In genomic region chr3:78647735-78648134, GRCh38 we compare ENCODE assay signal across 25 cellular contexts.
A peak's percentile ranks its signal among the peaks of the same experiment; 100 is the strongest.
DNase-seq lines count a peak whose midpoint lies in the region; ATAC-seq, FAIRE-seq and TF ChIP-seq lines count a peak whose summit lies in the region.
"Had no signal": no experiment of that assay in that cellular context is flagged by ENCODE, and none has a peak within 500 bp of the region (broad histone marks: within the 10 kb centered on the region; RNA-seq: fewer than 3 reads in every experiment).

No MANE protein-coding gene starts in this region.

- H3K27me3 ChIP-seq in bronchial epithelial cell (ENCODE audit: control insufficient read depth, insufficient read depth, low read length): no peaks in the 10 kb centered on the region
- H3K27me3 ChIP-seq: ascending aorta, right atrium auricular region had no signal

- H3K27ac Mint-ChIP-seq in glutamatergic neuron (ENCODE audit: unreplicated experiment): no peak overlapping the region
- H3K27ac Mint-ChIP-seq: activated CD4-positive, alpha-beta memory T cell treated with anti-CD3 and anti-CD28 coated beads, Interleukin-2, amount 10 ng/mL, durations not matched to agents 7 days and 5 days; activated naive CD4-positive, alpha-beta T cell treated with anti-CD3 and anti-CD28 coated beads, Interleukin-2, amount 10 ng/mL, durations not matched to agents 7 days and 5 days; IgD-negative memory B cell had no signal

- H3K4me3 ChIP-seq in bronchial epithelial cell (ENCODE audit: low read depth, low read length): no peak overlapping the region
- H3K4me3 ChIP-seq: ascending aorta, coronary artery, left ventricle myocardium inferior, right atrium auricular region had no signal

- DNase-seq in AG08396 (ENCODE audit: low spot score) (peak; percentile 5), M059J (ENCODE audit: low read depth) (peak; percentile 10), bronchial epithelial cell (ENCODE audit: low read depth) (peak; percentile 75), glutamatergic neuron (no peak), urothelium cell line (ENCODE audit: low spot score) (no peak), GM12891 (ENCODE audit: insufficient read length, low spot score) (no peak), DMS 273 (lab: John Stamatoyannopoulos, UW; ENCODE audit: unreplicated experiment) (no peak), left cardiac atrium (no peak)
- DNase-seq: activated CD4-positive, alpha-beta memory T cell treated with anti-CD3 and anti-CD28 coated beads, Interleukin-2, amount 10 ng/mL, durations not matched to agents 7 days and 5 days; activated naive CD4-positive, alpha-beta T cell treated with anti-CD3 and anti-CD28 coated beads, Interleukin-2, amount 10 ng/mL, durations not matched to agents 7 days and 5 days; C1 segment of cervical spinal cord; DMS153; left ventricle myocardium inferior; NCI-H187; NCI-H526 treated with DMSO at 0.1 percent for 48 hours; nucleus accumbens; SHP77 treated with DMSO at 0.1 percent for 48 hours; substantia nigra; T-helper 2 cell; WERI-Rb-1 had no signal

- FAIRE-seq in bronchial epithelial cell (lab: Jason Lieb, UNC) (no peak), urothelium cell line (lab: Jason Lieb, UNC) (no peak), GM12891 (lab: Jason Lieb, UNC) (no peak)
- FAIRE-seq: endothelial cell of umbilical vein had no signal

- peaks cover 7% of the 10 kb centered on the region for H3K9me3 Mint-ChIP-seq in glutamatergic neuron (ENCODE audit: unreplicated experiment)
- H3K9me3 Mint-ChIP-seq: activated CD4-positive, alpha-beta memory T cell treated with anti-CD3 and anti-CD28 coated beads, Interleukin-2, amount 10 ng/mL, durations not matched to agents 7 days and 5 days; activated naive CD4-positive, alpha-beta T cell treated with anti-CD3 and anti-CD28 coated beads, Interleukin-2, amount 10 ng/mL, durations not matched to agents 7 days and 5 days had no signal

- intact Hi-C loops in left cardiac atrium (cut with DNase I): no loop called here

- no peak for TF ChIP-seq CTCF in bronchial epithelial cell (IDR thresholded peaks at IDR 0.05; ENCODE audit: insufficient read depth, low read length, severe bottlenecking)
- TF ChIP-seq CTCF in glutamatergic neuron (IDR thresholded peaks at IDR 0.05; ENCODE audit: partially characterized antibody, unreplicated experiment): no peak

- H3K36me3 ChIP-seq in bronchial epithelial cell (ENCODE audit: control insufficient read depth, insufficient read depth, low read length): no peaks in the 10 kb centered on the region
- H3K36me3 ChIP-seq: ascending aorta, left ventricle myocardium inferior, right atrium auricular region had no signal

- ATAC-seq in left cardiac atrium: no peak

- H3K4me1 Mint-ChIP-seq in glutamatergic neuron (ENCODE audit: low read depth, unreplicated experiment): peaks cover 42% of the 10 kb centered on the region
- H3K4me1 Mint-ChIP-seq: activated CD4-positive, alpha-beta memory T cell treated with anti-CD3 and anti-CD28 coated beads, Interleukin-2, amount 10 ng/mL, durations not matched to agents 7 days and 5 days; activated naive CD4-positive, alpha-beta T cell treated with anti-CD3 and anti-CD28 coated beads, Interleukin-2, amount 10 ng/mL, durations not matched to agents 7 days and 5 days; IgD-negative memory B cell had no signal

- no peaks in the 10 kb centered on the region for H3K36me3 Mint-ChIP-seq in glutamatergic neuron (ENCODE audit: unreplicated experiment)
- H3K36me3 Mint-ChIP-seq: activated naive CD4-positive, alpha-beta T cell treated with anti-CD3 and anti-CD28 coated beads, Interleukin-2, amount 10 ng/mL, durations not matched to agents 7 days and 5 days; IgD-negative memory B cell had no signal

- no peak for TF ChIP-seq POLR2A in GM12891 (IDR thresholded peaks at IDR 0.05; ENCODE audit: low read depth, low read length)

- peak overlapping the region; percentile 30 for H3K4me3 Mint-ChIP-seq in glutamatergic neuron (ENCODE audit: unreplicated experiment)
- H3K4me3 Mint-ChIP-seq: activated CD4-positive, alpha-beta memory T cell treated with anti-CD3 and anti-CD28 coated beads, Interleukin-2, amount 10 ng/mL, durations not matched to agents 7 days and 5 days; activated naive CD4-positive, alpha-beta T cell treated with anti-CD3 and anti-CD28 coated beads, Interleukin-2, amount 10 ng/mL, durations not matched to agents 7 days and 5 days; IgD-negative memory B cell had no signal

- H3K27me3 Mint-ChIP-seq in glutamatergic neuron (ENCODE audit: unreplicated experiment): no peaks in the 10 kb centered on the region
- H3K27me3 Mint-ChIP-seq: activated CD4-positive, alpha-beta memory T cell treated with anti-CD3 and anti-CD28 coated beads, Interleukin-2, amount 10 ng/mL, durations not matched to agents 7 days and 5 days; activated naive CD4-positive, alpha-beta T cell treated with anti-CD3 and anti-CD28 coated beads, Interleukin-2, amount 10 ng/mL, durations not matched to agents 7 days and 5 days; IgD-negative memory B cell had no signal

TF ChIP-seq in GM12891, 5 proteins besides CTCF, POLR2A, EP300 and RAD21:
- TF ChIP-seq POLR2AphosphoS5 (IDR thresholded peaks at IDR 0.05; ENCODE audit: low read depth, low read length) (no peak), TAF1 (IDR thresholded peaks at IDR 0.05; ENCODE audit: low read depth, low read length) (no peak), SPI1 (IDR thresholded peaks at IDR 0.05; ENCODE audit: low read depth, low read length) (no peak), PAX5 (IDR thresholded peaks at IDR 0.05; ENCODE audit: insufficient read depth, low read length, severe bottlenecking) (no peak), POU2F2 (IDR thresholded peaks at IDR 0.05; ENCODE audit: low read depth, low read length) (no peak)

Comparison
In these comparisons a context has a peak if more than half of its experiments do, and no peak if none do; other contexts are left out.
1. DNase-seq: peak in AG08396 (single experiment), M059J (single experiment) and bronchial epithelial cell (single experiment); none in glutamatergic neuron (single experiment), urothelium cell line (single experiment), GM12891 (single experiment), DMS 273 (single experiment) and left cardiac atrium (single experiment).